Comparison of ENCODE assay signal across 22 cellular contexts in the genomic region with DNA sequence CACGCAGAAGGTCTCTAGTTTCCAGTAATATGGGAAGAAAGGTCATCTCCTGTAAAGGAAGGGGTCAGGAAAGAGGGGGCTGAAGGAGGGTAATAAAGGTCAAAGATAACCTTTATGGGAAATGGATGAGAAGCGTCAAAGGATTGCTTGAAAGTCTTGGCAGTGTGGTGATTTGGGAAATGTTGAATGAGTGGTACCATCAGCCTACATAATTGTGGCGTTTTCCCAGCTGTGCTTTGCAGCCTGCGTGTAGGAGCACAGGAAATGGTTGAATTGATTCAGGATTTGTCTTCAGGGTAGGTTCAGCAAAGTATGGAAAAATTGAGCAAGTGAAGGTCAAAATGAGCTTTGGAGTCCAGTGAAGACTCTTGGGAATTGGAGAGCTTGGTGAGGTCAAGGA.
DNase-seq lines count a peak whose midpoint lies in the region; ATAC-seq, FAIRE-seq and TF ChIP-seq lines count a peak whose summit lies in the region.
"Had no signal": no experiment of that assay in that cellular context is flagged by ENCODE, and none has a peak within 500 bp of the region (broad histone marks: within the 10 kb centered on the region; RNA-seq: fewer than 3 reads in every experiment).

No MANE protein-coding gene starts in this region.

- peak overlapping the region; percentile 71 for H3K27ac Mint-ChIP-seq in activated T-cell treated with anti-CD3 and anti-CD28 coated beads, Interleukin-2, amount 50 U/mL, for 24 hours
- peak overlapping the region; percentile 67 for H3K27ac Mint-ChIP-seq in activated naive CD8-positive, alpha-beta T cell treated with anti-CD3 and anti-CD28 coated beads, Interleukin-2, amount 50 U/mL, for 24 hours
- peak overlapping the region; percentile 9 for H3K27ac Mint-ChIP-seq in stimulated activated naive B cell treated with anti-CD40 and anti-IgM and Interleukin-4, amounts not matched to agents 10 μg/mL and 1 μg/mL and 100 μg/mL, for 72 hours
- H3K27ac Mint-ChIP-seq: HFFc6 had no signal

- in situ Hi-C loops in HepG2 (cut with HindIII; ENCODE audit: extremely low pct_ligation_motif_present, low pct_unique_long_range_greater_than_20kb): loop anchor here (10.0 kb wide), 1 partner anchor 227 kb away; a partner anchor contains a TSS

- peaks cover 3% of the 10 kb centered on the region for H3K36me3 Mint-ChIP-seq in activated T-cell treated with anti-CD3 and anti-CD28 coated beads, Interleukin-2, amount 50 U/mL, for 24 hours (ENCODE audit: low read depth)
- H3K36me3 Mint-ChIP-seq in activated naive CD8-positive, alpha-beta T cell treated with anti-CD3 and anti-CD28 coated beads, Interleukin-2, amount 50 U/mL, for 24 hours (ENCODE audit: low read depth): no peaks in the 10 kb centered on the region
- H3K36me3 Mint-ChIP-seq in stimulated activated naive B cell treated with anti-CD40 and anti-IgM and Interleukin-4, amounts not matched to agents 10 μg/mL and 1 μg/mL and 100 μg/mL, for 72 hours: peaks cover 3 to 12% of the 10 kb centered on the region in 2 donors

- no peak for TF ChIP-seq POLR2A in HepG2 (IDR thresholded peaks at IDR 0.05; ENCODE audit: insufficient read depth in 1 of 2, low read depth in 2 of 2, low read length in 2 of 2)

- no peak overlapping the region for H3K9ac ChIP-seq in HepG2 (ENCODE audit: insufficient read depth, low read depth, low read length)

- CTCF ChIA-PET in HepG2 (lab: Yijun Ruan, JAX; ENCODE audit: low intra/inter-chr PET ratio, low total read pairs): interaction anchor here (2.1 to 2.3 kb wide), 2 partner anchors 215 to 223 kb away, joined by 11 to 12 read pairs; no protein-coding TSS in a partner anchor

- no peaks in the 10 kb centered on the region for H3K79me2 ChIP-seq in HepG2 (ENCODE audit: insufficient read depth, low read length)
- H3K79me2 ChIP-seq in hepatocyte: no peaks in the 10 kb centered on the region

- H3K9me3 Mint-ChIP-seq in activated T-cell treated with anti-CD3 and anti-CD28 coated beads, Interleukin-2, amount 50 U/mL, for 24 hours: no peaks in the 10 kb centered on the region
- H3K9me3 Mint-ChIP-seq in activated naive CD8-positive, alpha-beta T cell treated with anti-CD3 and anti-CD28 coated beads, Interleukin-2, amount 50 U/mL, for 24 hours: no peaks in the 10 kb centered on the region
- peaks cover 7 to 8% of the 10 kb centered on the region in 2 donors for H3K9me3 Mint-ChIP-seq in stimulated activated naive B cell treated with anti-CD40 and anti-IgM and Interleukin-4, amounts not matched to agents 10 μg/mL and 1 μg/mL and 100 μg/mL, for 72 hours
- H3K9me3 Mint-ChIP-seq: HFFc6 had no signal

- no peak for TF ChIP-seq EP300 in HepG2 (IDR thresholded peaks at IDR 0.05; ENCODE audit: low read depth in 2 of 2, low read length in 2 of 2)
- no peak for TF ChIP-seq EP300 in HepG2 (CRISPR knock-in tag; IDR thresholded peaks at IDR 0.05; ENCODE audit: borderline replicate concordance)

- no peaks in the 10 kb centered on the region for H3K9me3 ChIP-seq in HepG2 (ENCODE audit: low read length)
- H3K9me3 ChIP-seq in hepatocyte (ENCODE audit: low read depth): no peaks in the 10 kb centered on the region
- H3K9me3 ChIP-seq: BE2C had no signal

- H3K4me1 Mint-ChIP-seq in activated T-cell treated with anti-CD3 and anti-CD28 coated beads, Interleukin-2, amount 50 U/mL, for 24 hours (ENCODE audit: low read depth): peaks cover 16% of the 10 kb centered on the region
- H3K4me1 Mint-ChIP-seq in activated naive CD8-positive, alpha-beta T cell treated with anti-CD3 and anti-CD28 coated beads, Interleukin-2, amount 50 U/mL, for 24 hours: peaks cover 19% of the 10 kb centered on the region
- H3K4me1 Mint-ChIP-seq in stimulated activated naive B cell treated with anti-CD40 and anti-IgM and Interleukin-4, amounts not matched to agents 10 μg/mL and 1 μg/mL and 100 μg/mL, for 72 hours: peaks cover 0 to 4% of the 10 kb centered on the region in 2 donors

- H3K9me2 ChIP-seq in hepatocyte (replicated peaks; ENCODE audit: insufficient read depth): no peaks in the 10 kb centered on the region

- POLR2A ChIA-PET in HepG2 (lab: Yijun Ruan, JAX): no interaction called here

- 39% methylated on average over 4 of the region's 4 CpGs for WGBS in HepG2 (ENCODE audit: low lambda C conversion rate)
- 67% methylated on average over 4 of the region's 4 CpGs for WGBS in hepatocyte (ENCODE audit: low lambda C conversion rate, missing lambda C conversion rate)

- no peaks in the 10 kb centered on the region for H3K27me3 Mint-ChIP-seq in activated T-cell treated with anti-CD3 and anti-CD28 coated beads, Interleukin-2, amount 50 U/mL, for 24 hours
- no peaks in the 10 kb centered on the region for H3K27me3 Mint-ChIP-seq in activated naive CD8-positive, alpha-beta T cell treated with anti-CD3 and anti-CD28 coated beads, Interleukin-2, amount 50 U/mL, for 24 hours
- no peaks in the 10 kb centered on the region for H3K27me3 Mint-ChIP-seq in stimulated activated naive B cell treated with anti-CD40 and anti-IgM and Interleukin-4, amounts not matched to agents 10 μg/mL and 1 μg/mL and 100 μg/mL, for 72 hours

- no peak overlapping the region for H3K4me3 Mint-ChIP-seq in activated T-cell treated with anti-CD3 and anti-CD28 coated beads, Interleukin-2, amount 50 U/mL, for 24 hours
- no peak overlapping the region for H3K4me3 Mint-ChIP-seq in activated naive CD8-positive, alpha-beta T cell treated with anti-CD3 and anti-CD28 coated beads, Interleukin-2, amount 50 U/mL, for 24 hours
- H3K4me3 Mint-ChIP-seq in stimulated activated naive B cell treated with anti-CD40 and anti-IgM and Interleukin-4, amounts not matched to agents 10 μg/mL and 1 μg/mL and 100 μg/mL, for 72 hours: no peak overlapping the region
- H3K4me3 Mint-ChIP-seq: HFFc6 had no signal

- H3K27ac ChIP-seq in HepG2 (ENCODE audit: extremely low read length, insufficient read depth, low read length) (no peak overlapping the region), hepatocyte (no peak overlapping the region)

- intact Hi-C loops in HepG2 (cut with micrococcal nuclease; ENCODE audit: unreplicated experiment): no loop called here

- ATAC-seq in activated naive CD8-positive, alpha-beta T cell treated with anti-CD3 and anti-CD28 coated beads, Interleukin-2, amount 50 U/mL, for 24 hours: no peak
- no peak for ATAC-seq in HepG2
- no peak for ATAC-seq in stimulated activated naive B cell treated with anti-CD40 and anti-IgM and Interleukin-4, amounts not matched to agents 10 μg/mL and 1 μg/mL and 100 μg/mL, for 72 hours (replicated peaks)
- ATAC-seq: left ventricle myocardium superior had no signal

- DNase-seq in activated T-cell treated with anti-CD3 and anti-CD28 coated beads, Interleukin-2, amount 50 U/mL, for 24 hours: no peak
- DNase-seq in activated T-cell treated with anti-CD3 and anti-CD28 coated beads, Interleukin-2, amount 50 U/mL, for 1 hour: no peak
- DNase-seq in activated naive CD8-positive, alpha-beta T cell treated with anti-CD3 and anti-CD28 coated beads, Interleukin-2, amount 50 U/mL, for 24 hours: no peak
- DNase-seq in HepG2 (ENCODE audit: low spot score) (no peak), hepatocyte (ENCODE audit: low spot score) (no peak), SIG-M5 treated with dmso at 0.1 percent for 504 hours (lab: John Stamatoyannopoulos, UW; ENCODE audit: unreplicated experiment) (no peak), T1000 (lab: John Stamatoyannopoulos, UW) (no peak)
- no peak for DNase-seq in stimulated activated naive B cell treated with anti-CD40 and anti-IgM and Interleukin-4, amounts not matched to agents 10 μg/mL and 1 μg/mL and 100 μg/mL, for 72 hours
- DNase-seq: activated CD4-positive, alpha-beta T cell treated with anti-CD3 and anti-CD28 coated beads for 4 hours; activated CD8-positive, alpha-beta memory T cell treated with anti-CD3 and anti-CD28 coated beads, Interleukin-2, amount 50 U/mL, for 4 hours; activated naive CD4-positive, alpha-beta T cell treated with Interleukin-2 at 50 U/mL for 16 hours; BE2C; heart right ventricle; HFFc6; left ventricle myocardium superior; NCI-H1417; NCI-H526; occipital lobe; stimulated activated CD4-positive, alpha-beta T cell treated with anti-CD3 and anti-CD28 coated beads, Interleukin-4, amount 100 ng/mL, for 24 hours had no signal

- H4K20me1 ChIP-seq in HepG2 (ENCODE audit: insufficient read depth, low read length) (no peaks in the 10 kb centered on the region), hepatocyte (ENCODE audit: insufficient read depth, poor library complexity, severe bottlenecking) (no peaks in the 10 kb centered on the region)

- H3K4me3 ChIP-seq in HepG2 (replicated peaks in 1 of 3; ENCODE audit: insufficient read depth in 1 of 3, low read depth in 2 of 3, low read length in 3 of 3) (no peak overlapping the region), hepatocyte (no peak overlapping the region)
- H3K4me3 ChIP-seq: heart right ventricle, smooth muscle cell had no signal

- H3K4me1 ChIP-seq in HepG2 (ENCODE audit: insufficient read depth, low read length): peaks cover 11% of the 10 kb centered on the region
- no peaks in the 10 kb centered on the region for H3K4me1 ChIP-seq in hepatocyte (ENCODE audit: insufficient read depth)

- H3K36me3 ChIP-seq in HepG2 (replicated peaks in 1 of 2; ENCODE audit: control insufficient read depth in 1 of 2, insufficient read depth in 2 of 2, low read length in 2 of 2): no peaks in the 10 kb centered on the region
- H3K36me3 ChIP-seq in hepatocyte (replicated peaks; ENCODE audit: insufficient read depth, low read depth): no peaks in the 10 kb centered on the region
- H3K36me3 ChIP-seq: BE2C, heart right ventricle had no signal

- BruUV-seq in HepG2 (replicated peaks; lab: Mats Ljungman, UMichigan): no TSS peak

- TF ChIP-seq RAD21 in HepG2 (CRISPR knock-in tag; IDR thresholded peaks at IDR 0.05): no peak

- TF ChIP-seq CTCF in HepG2 (CRISPR knock-in tag; IDR thresholded peaks at IDR 0.05): no peak
- TF ChIP-seq CTCF in hepatocyte (IDR thresholded peaks at IDR 0.05; ENCODE audit: poor library complexity): no peak

- H2AFZ ChIP-seq in HepG2 (ENCODE audit: low read length): no peak overlapping the region
- H2AFZ ChIP-seq in hepatocyte: no peak overlapping the region

- peak; percentile 15 for FAIRE-seq in HepG2 (lab: Jason Lieb, UNC)
- FAIRE-seq: A204.1, astrocyte had no signal

- H3K4me2 ChIP-seq in HepG2 (ENCODE audit: low read depth, low read length) (no peak overlapping the region), hepatocyte (no peak overlapping the region)
- H3K4me2 ChIP-seq: smooth muscle cell had no signal

- no peaks in the 10 kb centered on the region for H3K27me3 ChIP-seq in HepG2 (ENCODE audit: control insufficient read depth in 1 of 2, insufficient read depth in 2 of 2, low read length in 2 of 2)
- no peaks in the 10 kb centered on the region for H3K27me3 ChIP-seq in hepatocyte
- H3K27me3 ChIP-seq: BE2C, heart right ventricle had no signal

TF ChIP-seq in HepG2, 621 proteins besides CTCF, POLR2A, EP300 and RAD21:
- no peak for TF ChIP-seq REL (CRISPR knock-in tag; conservative IDR thresholded peaks at IDR 0.05)
TF ChIP-seq in HepG2: peak in this region for 0.

Comparison
In these comparisons a context has a peak if more than half of its experiments do, and no peak if none do; other contexts are left out.
1. H3K27ac Mint-ChIP-seq: peak in every context shown above with its lines; median percentile 71 in activated T-cell treated with anti-CD3 and anti-CD28 coated beads, Interleukin-2, amount 50 U/mL, for 24 hours; 67 in activated naive CD8-positive, alpha-beta T cell treated with anti-CD3 and anti-CD28 coated beads, Interleukin-2, amount 50 U/mL, for 24 hours; 9 in stimulated activated naive B cell treated with anti-CD40 and anti-IgM and Interleukin-4, amounts not matched to agents 10 μg/mL and 1 μg/mL and 100 μg/mL, for 72 hours.